Comparison of ENCODE assay signal across 1 cellular context in genomic region chrX:97844161-97844560, GRCh38.
TF ChIP-seq lines count a peak whose summit lies in the region.

No MANE protein-coding gene starts in this region.

TF ChIP-seq in H1, 55 proteins besides CTCF, POLR2A, EP300 and RAD21 (continued from another document):
- no peak for TF ChIP-seq SIX5 (IDR thresholded peaks at IDR 0.05; ENCODE audit: low read depth, low read length)
- no peak for TF ChIP-seq ATF3 (IDR thresholded peaks at IDR 0.05; ENCODE audit: insufficient read depth, low read depth, low read length)
- no peak for TF ChIP-seq SP1 (IDR thresholded peaks at IDR 0.05; ENCODE audit: low read depth, low read length)
- no peak for TF ChIP-seq RXRA (IDR thresholded peaks at IDR 0.05; ENCODE audit: insufficient read depth, low read depth, low read length)
- no peak for TF ChIP-seq KDM5A (IDR thresholded peaks at IDR 0.05; ENCODE audit: low read length)
- TF ChIP-seq TAF1 (IDR thresholded peaks at IDR 0.05; ENCODE audit: low read depth, low read length): no peak
- no peak for TF ChIP-seq CTBP2 (IDR thresholded peaks at IDR 0.05; ENCODE audit: borderline replicate concordance, insufficient read depth, insufficient read length, low read length)
- TF ChIP-seq USF2 (IDR thresholded peaks at IDR 0.05; ENCODE audit: low read length): no peak
- no peak for TF ChIP-seq TCF12 (IDR thresholded peaks at IDR 0.05; ENCODE audit: low read depth, low read length)
- no peak for TF ChIP-seq SP4 (IDR thresholded peaks at IDR 0.05; ENCODE audit: low read length)
- no peak for TF ChIP-seq KDM1A (IDR thresholded peaks at IDR 0.05; ENCODE audit: borderline replicate concordance, low read length)
- TF ChIP-seq ATF2 (IDR thresholded peaks at IDR 0.05; ENCODE audit: low read length): no peak
- TF ChIP-seq SP2 (IDR thresholded peaks at IDR 0.05; ENCODE audit: low read length): no peak
- no peak for TF ChIP-seq JUND (IDR thresholded peaks at IDR 0.05; ENCODE audit: low read length)
- TF ChIP-seq MAX (IDR thresholded peaks at IDR 0.05): no peak
- TF ChIP-seq GTF2F1 (IDR thresholded peaks at IDR 0.05; ENCODE audit: borderline replicate concordance, low read depth, low read length): no peak
- TF ChIP-seq RFX5 (IDR thresholded peaks at IDR 0.05; ENCODE audit: borderline replicate concordance, low read depth, low read length): no peak
